1 cellular context compared by ENCODE assay signal in the genomic region with DNA sequence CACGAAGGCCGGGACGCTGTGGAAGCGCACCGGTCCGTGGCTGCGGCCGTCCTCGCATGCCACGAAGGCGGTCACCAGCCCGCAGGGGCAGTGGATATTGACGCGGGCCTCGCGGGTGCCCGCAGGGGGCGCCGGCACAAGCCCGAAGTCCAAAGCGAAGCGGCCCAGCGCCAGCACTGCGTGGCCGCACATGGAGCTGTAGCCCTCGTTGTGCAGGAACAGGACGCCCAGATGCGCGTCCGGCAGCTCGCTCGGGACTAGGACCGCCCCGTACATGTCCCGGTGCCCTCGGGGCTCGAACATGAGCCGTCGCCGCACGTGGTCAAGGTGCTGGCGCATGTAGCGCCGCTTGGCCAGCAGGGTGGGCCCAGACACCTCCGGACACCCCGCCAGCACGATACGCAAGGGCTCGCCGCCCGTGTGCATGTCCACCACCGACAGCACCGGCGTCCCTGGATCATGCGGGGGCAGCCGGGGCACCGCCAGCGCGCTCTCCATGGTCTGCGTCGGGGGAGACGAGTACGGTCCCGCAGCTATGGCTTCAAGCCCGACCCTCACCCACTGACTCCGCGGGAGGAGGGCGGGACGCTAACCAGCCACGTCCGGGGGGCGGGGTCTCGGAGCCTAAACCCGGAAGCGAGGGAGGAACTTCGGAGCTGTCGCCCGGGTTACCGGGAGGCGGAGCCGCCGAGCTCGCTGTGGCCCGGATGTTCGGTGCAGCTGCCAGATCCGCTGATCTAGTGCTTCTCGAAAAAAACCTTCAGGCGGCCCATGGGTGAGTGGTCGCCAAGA.
TF ChIP-seq lines count a peak whose summit lies in the region.

A gene with protein sequence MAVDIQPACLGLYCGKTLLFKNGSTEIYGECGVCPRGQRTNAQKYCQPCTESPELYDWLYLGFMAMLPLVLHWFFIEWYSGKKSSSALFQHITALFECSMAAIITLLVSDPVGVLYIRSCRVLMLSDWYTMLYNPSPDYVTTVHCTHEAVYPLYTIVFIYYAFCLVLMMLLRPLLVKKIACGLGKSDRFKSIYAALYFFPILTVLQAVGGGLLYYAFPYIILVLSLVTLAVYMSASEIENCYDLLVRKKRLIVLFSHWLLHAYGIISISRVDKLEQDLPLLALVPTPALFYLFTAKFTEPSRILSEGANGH (plus strand): TSS at position 699 of the 792 bp plus-strand sequence. CDS start 73 bp downstream, at position 772.
A gene (minus strand): TSS at position 590 of the 792 bp plus-strand sequence. CDS start 92 bp downstream, at position 498.

TF ChIP-seq in H1, 55 proteins besides CTCF, POLR2A, EP300 and RAD21 (continues in another document):
- TF ChIP-seq CBX8 (IDR thresholded peaks at IDR 0.05; ENCODE audit: borderline replicate concordance, low read depth, low read length), result no peak
- peak; percentile 86; the same call in 1 of the 2 replicates for TF ChIP-seq RBBP5 (IDR thresholded peaks at IDR 0.05; ENCODE audit: borderline replicate concordance, low read depth, low read length)
- no peak for TF ChIP-seq NRF1 (IDR thresholded peaks at IDR 0.05; ENCODE audit: low read depth, low read length)
- peak; percentile 81; the same call in 1 of the 2 replicates for TF ChIP-seq SP4 (IDR thresholded peaks at IDR 0.05; ENCODE audit: low read length)
- no peak for TF ChIP-seq EGR1 (IDR thresholded peaks at IDR 0.05; ENCODE audit: borderline replicate concordance, low read depth, low read length)
- no peak for TF ChIP-seq CBX5 (IDR thresholded peaks at IDR 0.05; ENCODE audit: low read depth, low read length)
- TF ChIP-seq JUN (IDR thresholded peaks at IDR 0.05; ENCODE audit: low read depth, low read length), result no peak
- no peak for TF ChIP-seq SRF (IDR thresholded peaks at IDR 0.05; ENCODE audit: low read depth, low read length)
- peak; percentile 55 for TF ChIP-seq CTBP2 (IDR thresholded peaks at IDR 0.05; ENCODE audit: borderline replicate concordance, insufficient read depth, insufficient read length, low read length)
- TF ChIP-seq FOSL1 (IDR thresholded peaks at IDR 0.05; ENCODE audit: insufficient read depth, low read depth, low read length), result no peak
- TF ChIP-seq KDM5A (IDR thresholded peaks at IDR 0.05; ENCODE audit: low read length), result no peak
- peak; percentile 45 for TF ChIP-seq TBP (IDR thresholded peaks at IDR 0.05; ENCODE audit: low read depth, low read length)
- TF ChIP-seq HDAC2 (IDR thresholded peaks at IDR 0.05; ENCODE audit: borderline replicate concordance in 1 of 2, low read depth in 2 of 2, low read length in 2 of 2), result peak; percentile 36 to 63; a peak in 1 of 4 replicates
- TF ChIP-seq GTF2F1 (IDR thresholded peaks at IDR 0.05; ENCODE audit: borderline replicate concordance, low read depth, low read length), result no peak
- no peak for TF ChIP-seq MAFK (IDR thresholded peaks at IDR 0.05; ENCODE audit: low read depth, low read length)
- no peak for TF ChIP-seq RFX5 (IDR thresholded peaks at IDR 0.05; ENCODE audit: borderline replicate concordance, low read depth, low read length)
- TF ChIP-seq YY1 (IDR thresholded peaks at IDR 0.05; ENCODE audit: low read depth, low read length), result no peak
- TF ChIP-seq, protein P1, sequence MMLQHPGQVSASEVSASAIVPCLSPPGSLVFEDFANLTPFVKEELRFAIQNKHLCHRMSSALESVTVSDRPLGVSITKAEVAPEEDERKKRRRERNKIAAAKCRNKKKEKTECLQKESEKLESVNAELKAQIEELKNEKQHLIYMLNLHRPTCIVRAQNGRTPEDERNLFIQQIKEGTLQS (IDR thresholded peaks at IDR 0.05; ENCODE audit: insufficient read depth, low read depth, low read length), result 0 out of 2 replicates have a peak, but pooled peaks have one; percentile 2
- TF ChIP-seq, protein P2, sequence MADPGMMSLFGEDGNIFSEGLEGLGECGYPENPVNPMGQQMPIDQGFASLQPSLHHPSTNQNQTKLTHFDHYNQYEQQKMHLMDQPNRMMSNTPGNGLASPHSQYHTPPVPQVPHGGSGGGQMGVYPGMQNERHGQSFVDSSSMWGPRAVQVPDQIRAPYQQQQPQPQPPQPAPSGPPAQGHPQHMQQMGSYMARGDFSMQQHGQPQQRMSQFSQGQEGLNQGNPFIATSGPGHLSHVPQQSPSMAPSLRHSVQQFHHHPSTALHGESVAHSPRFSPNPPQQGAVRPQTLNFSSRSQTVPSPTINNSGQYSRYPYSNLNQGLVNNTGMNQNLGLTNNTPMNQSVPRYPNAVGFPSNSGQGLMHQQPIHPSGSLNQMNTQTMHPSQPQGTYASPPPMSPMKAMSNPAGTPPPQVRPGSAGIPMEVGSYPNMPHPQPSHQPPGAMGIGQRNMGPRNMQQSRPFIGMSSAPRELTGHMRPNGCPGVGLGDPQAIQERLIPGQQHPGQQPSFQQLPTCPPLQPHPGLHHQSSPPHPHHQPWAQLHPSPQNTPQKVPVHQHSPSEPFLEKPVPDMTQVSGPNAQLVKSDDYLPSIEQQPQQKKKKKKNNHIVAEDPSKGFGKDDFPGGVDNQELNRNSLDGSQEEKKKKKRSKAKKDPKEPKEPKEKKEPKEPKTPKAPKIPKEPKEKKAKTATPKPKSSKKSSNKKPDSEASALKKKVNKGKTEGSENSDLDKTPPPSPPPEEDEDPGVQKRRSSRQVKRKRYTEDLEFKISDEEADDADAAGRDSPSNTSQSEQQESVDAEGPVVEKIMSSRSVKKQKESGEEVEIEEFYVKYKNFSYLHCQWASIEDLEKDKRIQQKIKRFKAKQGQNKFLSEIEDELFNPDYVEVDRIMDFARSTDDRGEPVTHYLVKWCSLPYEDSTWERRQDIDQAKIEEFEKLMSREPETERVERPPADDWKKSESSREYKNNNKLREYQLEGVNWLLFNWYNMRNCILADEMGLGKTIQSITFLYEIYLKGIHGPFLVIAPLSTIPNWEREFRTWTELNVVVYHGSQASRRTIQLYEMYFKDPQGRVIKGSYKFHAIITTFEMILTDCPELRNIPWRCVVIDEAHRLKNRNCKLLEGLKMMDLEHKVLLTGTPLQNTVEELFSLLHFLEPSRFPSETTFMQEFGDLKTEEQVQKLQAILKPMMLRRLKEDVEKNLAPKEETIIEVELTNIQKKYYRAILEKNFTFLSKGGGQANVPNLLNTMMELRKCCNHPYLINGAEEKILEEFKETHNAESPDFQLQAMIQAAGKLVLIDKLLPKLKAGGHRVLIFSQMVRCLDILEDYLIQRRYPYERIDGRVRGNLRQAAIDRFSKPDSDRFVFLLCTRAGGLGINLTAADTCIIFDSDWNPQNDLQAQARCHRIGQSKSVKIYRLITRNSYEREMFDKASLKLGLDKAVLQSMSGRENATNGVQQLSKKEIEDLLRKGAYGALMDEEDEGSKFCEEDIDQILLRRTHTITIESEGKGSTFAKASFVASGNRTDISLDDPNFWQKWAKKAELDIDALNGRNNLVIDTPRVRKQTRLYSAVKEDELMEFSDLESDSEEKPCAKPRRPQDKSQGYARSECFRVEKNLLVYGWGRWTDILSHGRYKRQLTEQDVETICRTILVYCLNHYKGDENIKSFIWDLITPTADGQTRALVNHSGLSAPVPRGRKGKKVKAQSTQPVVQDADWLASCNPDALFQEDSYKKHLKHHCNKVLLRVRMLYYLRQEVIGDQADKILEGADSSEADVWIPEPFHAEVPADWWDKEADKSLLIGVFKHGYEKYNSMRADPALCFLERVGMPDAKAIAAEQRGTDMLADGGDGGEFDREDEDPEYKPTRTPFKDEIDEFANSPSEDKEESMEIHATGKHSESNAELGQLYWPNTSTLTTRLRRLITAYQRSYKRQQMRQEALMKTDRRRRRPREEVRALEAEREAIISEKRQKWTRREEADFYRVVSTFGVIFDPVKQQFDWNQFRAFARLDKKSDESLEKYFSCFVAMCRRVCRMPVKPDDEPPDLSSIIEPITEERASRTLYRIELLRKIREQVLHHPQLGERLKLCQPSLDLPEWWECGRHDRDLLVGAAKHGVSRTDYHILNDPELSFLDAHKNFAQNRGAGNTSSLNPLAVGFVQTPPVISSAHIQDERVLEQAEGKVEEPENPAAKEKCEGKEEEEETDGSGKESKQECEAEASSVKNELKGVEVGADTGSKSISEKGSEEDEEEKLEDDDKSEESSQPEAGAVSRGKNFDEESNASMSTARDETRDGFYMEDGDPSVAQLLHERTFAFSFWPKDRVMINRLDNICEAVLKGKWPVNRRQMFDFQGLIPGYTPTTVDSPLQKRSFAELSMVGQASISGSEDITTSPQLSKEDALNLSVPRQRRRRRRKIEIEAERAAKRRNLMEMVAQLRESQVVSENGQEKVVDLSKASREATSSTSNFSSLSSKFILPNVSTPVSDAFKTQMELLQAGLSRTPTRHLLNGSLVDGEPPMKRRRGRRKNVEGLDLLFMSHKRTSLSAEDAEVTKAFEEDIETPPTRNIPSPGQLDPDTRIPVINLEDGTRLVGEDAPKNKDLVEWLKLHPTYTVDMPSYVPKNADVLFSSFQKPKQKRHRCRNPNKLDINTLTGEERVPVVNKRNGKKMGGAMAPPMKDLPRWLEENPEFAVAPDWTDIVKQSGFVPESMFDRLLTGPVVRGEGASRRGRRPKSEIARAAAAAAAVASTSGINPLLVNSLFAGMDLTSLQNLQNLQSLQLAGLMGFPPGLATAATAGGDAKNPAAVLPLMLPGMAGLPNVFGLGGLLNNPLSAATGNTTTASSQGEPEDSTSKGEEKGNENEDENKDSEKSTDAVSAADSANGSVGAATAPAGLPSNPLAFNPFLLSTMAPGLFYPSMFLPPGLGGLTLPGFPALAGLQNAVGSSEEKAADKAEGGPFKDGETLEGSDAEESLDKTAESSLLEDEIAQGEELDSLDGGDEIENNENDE (IDR thresholded peaks at IDR 0.05; ENCODE audit: insufficient replicate concordance, low read length), result no peak
- TF ChIP-seq SP1 (IDR thresholded peaks at IDR 0.05; ENCODE audit: low read depth, low read length), result no peak; the same call in 1 of the 2 replicates
- no peak for TF ChIP-seq GABPA (IDR thresholded peaks at IDR 0.05; ENCODE audit: borderline replicate concordance, insufficient read depth, low read length)
- TF ChIP-seq RXRA (IDR thresholded peaks at IDR 0.05; ENCODE audit: insufficient read depth, low read depth, low read length), result no peak
- no peak for TF ChIP-seq CEBPB (IDR thresholded peaks at IDR 0.05; ENCODE audit: low read depth, low read length)
- no peak for TF ChIP-seq EZH2 (IDR thresholded peaks at IDR 0.05; ENCODE audit: low read depth, low read length, severe bottlenecking)
- TF ChIP-seq SUZ12 (IDR thresholded peaks at IDR 0.05; ENCODE audit: low read length), result no peak
- TF ChIP-seq ZNF274 (IDR thresholded peaks at IDR 0.05; ENCODE audit: borderline replicate concordance, extremely low read depth, low read length), result no peak
- no peak for TF ChIP-seq CHD2 (IDR thresholded peaks at IDR 0.05; ENCODE audit: low read length)
- TF ChIP-seq TAF1 (IDR thresholded peaks at IDR 0.05; ENCODE audit: low read depth, low read length), result peak; percentile 68
- TF ChIP-seq SP2 (IDR thresholded peaks at IDR 0.05; ENCODE audit: low read length), result no peak
- TF ChIP-seq, protein P3, sequence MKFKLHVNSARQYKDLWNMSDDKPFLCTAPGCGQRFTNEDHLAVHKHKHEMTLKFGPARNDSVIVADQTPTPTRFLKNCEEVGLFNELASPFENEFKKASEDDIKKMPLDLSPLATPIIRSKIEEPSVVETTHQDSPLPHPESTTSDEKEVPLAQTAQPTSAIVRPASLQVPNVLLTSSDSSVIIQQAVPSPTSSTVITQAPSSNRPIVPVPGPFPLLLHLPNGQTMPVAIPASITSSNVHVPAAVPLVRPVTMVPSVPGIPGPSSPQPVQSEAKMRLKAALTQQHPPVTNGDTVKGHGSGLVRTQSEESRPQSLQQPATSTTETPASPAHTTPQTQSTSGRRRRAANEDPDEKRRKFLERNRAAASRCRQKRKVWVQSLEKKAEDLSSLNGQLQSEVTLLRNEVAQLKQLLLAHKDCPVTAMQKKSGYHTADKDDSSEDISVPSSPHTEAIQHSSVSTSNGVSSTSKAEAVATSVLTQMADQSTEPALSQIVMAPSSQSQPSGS (IDR thresholded peaks at IDR 0.05; ENCODE audit: low read length), result no peak
- TF ChIP-seq SIRT6 (IDR thresholded peaks at IDR 0.05; ENCODE audit: low read length), result no peak
- TF ChIP-seq KDM4A (IDR thresholded peaks at IDR 0.05; ENCODE audit: low read depth, low read length, severe bottlenecking), result peak; percentile 96
- peak; percentile 30 to 78; a peak in 2 of 4 replicates for TF ChIP-seq SIN3A (conservative IDR thresholded peaks at IDR 0.05 in 1 of 2, IDR thresholded peaks at IDR 0.05 in 1 of 2; ENCODE audit: low read depth in 1 of 2, low read length in 2 of 2)
- TF ChIP-seq BACH1 (IDR thresholded peaks at IDR 0.05; ENCODE audit: low read length), result peak; percentile 49
- TF ChIP-seq TEAD4 (IDR thresholded peaks at IDR 0.05; ENCODE audit: low read depth, low read length), result no peak
- TF ChIP-seq, protein P4, sequence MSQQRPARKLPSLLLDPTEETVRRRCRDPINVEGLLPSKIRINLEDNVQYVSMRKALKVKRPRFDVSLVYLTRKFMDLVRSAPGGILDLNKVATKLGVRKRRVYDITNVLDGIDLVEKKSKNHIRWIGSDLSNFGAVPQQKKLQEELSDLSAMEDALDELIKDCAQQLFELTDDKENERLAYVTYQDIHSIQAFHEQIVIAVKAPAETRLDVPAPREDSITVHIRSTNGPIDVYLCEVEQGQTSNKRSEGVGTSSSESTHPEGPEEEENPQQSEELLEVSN (IDR thresholded peaks at IDR 0.05), result peak; percentile 95
- TF ChIP-seq ASH2L (IDR thresholded peaks at IDR 0.05; ENCODE audit: low read length), result peak; percentile 77
- TF ChIP-seq TCF12 (IDR thresholded peaks at IDR 0.05; ENCODE audit: low read depth, low read length), result no peak
- peak; percentile 91 for TF ChIP-seq PHF8 (conservative IDR thresholded peaks at IDR 0.05; ENCODE audit: low read depth, low read length)
- TF ChIP-seq SIX5 (IDR thresholded peaks at IDR 0.05; ENCODE audit: low read depth, low read length), result no peak
- TF ChIP-seq KDM1A (IDR thresholded peaks at IDR 0.05; ENCODE audit: borderline replicate concordance, low read length), result 0 out of 2 replicates have a peak, but pooled peaks have one; percentile 38
- TF ChIP-seq POLR2AphosphoS5 (IDR thresholded peaks at IDR 0.05; ENCODE audit: low read depth, low read length), result peak; percentile 96
- TF ChIP-seq BCL11A (IDR thresholded peaks at IDR 0.05; ENCODE audit: low read depth in 2 of 2, low read length in 2 of 2), result no peak
- no peak for TF ChIP-seq NANOG (IDR thresholded peaks at IDR 0.05; ENCODE audit: insufficient read depth, low read depth, low read length, poor library complexity, severe bottlenecking)
- TF ChIP-seq, protein P5, sequence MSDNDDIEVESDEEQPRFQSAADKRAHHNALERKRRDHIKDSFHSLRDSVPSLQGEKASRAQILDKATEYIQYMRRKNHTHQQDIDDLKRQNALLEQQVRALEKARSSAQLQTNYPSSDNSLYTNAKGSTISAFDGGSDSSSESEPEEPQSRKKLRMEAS (IDR thresholded peaks at IDR 0.05), result peak; percentile 99
- no peak for TF ChIP-seq POU5F1 (IDR thresholded peaks at IDR 0.05; ENCODE audit: low read depth, low read length)
- no peak for TF ChIP-seq TAF7 (optimal IDR thresholded peaks at IDR 0.05; ENCODE audit: borderline replicate concordance, low read depth, low read length)
- TF ChIP-seq CHD1 (IDR thresholded peaks at IDR 0.05; ENCODE audit: low read depth, low read length), result no peak
- TF ChIP-seq, protein P6, sequence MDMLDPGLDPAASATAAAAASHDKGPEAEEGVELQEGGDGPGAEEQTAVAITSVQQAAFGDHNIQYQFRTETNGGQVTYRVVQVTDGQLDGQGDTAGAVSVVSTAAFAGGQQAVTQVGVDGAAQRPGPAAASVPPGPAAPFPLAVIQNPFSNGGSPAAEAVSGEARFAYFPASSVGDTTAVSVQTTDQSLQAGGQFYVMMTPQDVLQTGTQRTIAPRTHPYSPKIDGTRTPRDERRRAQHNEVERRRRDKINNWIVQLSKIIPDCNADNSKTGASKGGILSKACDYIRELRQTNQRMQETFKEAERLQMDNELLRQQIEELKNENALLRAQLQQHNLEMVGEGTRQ (IDR thresholded peaks at IDR 0.05; ENCODE audit: low read length), result peak; percentile 57
- TF ChIP-seq SAP30 (IDR thresholded peaks at IDR 0.05; ENCODE audit: insufficient read depth, insufficient replicate concordance, low read length), result no peak
- no peak for TF ChIP-seq HDAC6 (IDR thresholded peaks at IDR 0.05; ENCODE audit: low read depth, low read length)
